Comparison of ENCODE assay signal across 26 cellular contexts in genomic region chr10:122157451-122157850, GRCh38.
"Had no signal": no experiment of that assay in that cellular context is flagged by ENCODE, and none has a peak within 500 bp of the region (broad histone marks: within the 10 kb centered on the region; RNA-seq: fewer than 3 reads in every experiment).

No MANE protein-coding gene starts in this region.

- H3K36me3 ChIP-seq: tibial nerve had no signal

- H3K4me3 Mint-ChIP-seq: activated CD4-positive, alpha-beta memory T cell treated with anti-CD3 and anti-CD28 coated beads, Interleukin-2, amount 10 ng/mL, durations not matched to agents 7 days and 5 days; activated CD4-positive, alpha-beta T cell treated with anti-CD3 and anti-CD28 coated beads, Interleukin-2, amount 10 ng/mL, durations not matched to agents 7 days and 5 days; activated T-cell treated with anti-CD3 and anti-CD28 coated beads, Interleukin-2, amount 50 U/mL, for 24 hours; natural killer cell treated with Interleukin-12 subunit alpha and Interleukin-12 subunit beta and Interleukin-15 and Interleukin-18, amount 100 ng/mL, for 72 hours; WTC11 had no signal

- H2AFZ ChIP-seq: parathyroid adenoma had no signal

- H3K9me3 Mint-ChIP-seq: activated CD4-positive, alpha-beta memory T cell treated with anti-CD3 and anti-CD28 coated beads, Interleukin-2, amount 10 ng/mL, durations not matched to agents 7 days and 5 days; activated CD4-positive, alpha-beta T cell treated with anti-CD3 and anti-CD28 coated beads, Interleukin-2, amount 10 ng/mL, durations not matched to agents 7 days and 5 days; activated naive CD4-positive, alpha-beta T cell treated with anti-CD3 and anti-CD28 coated beads, Interleukin-2, amount 50 U/mL, for 72 hours; activated T-cell treated with anti-CD3 and anti-CD28 coated beads, Interleukin-2, amount 50 U/mL, for 24 hours; natural killer cell treated with Interleukin-12 subunit alpha and Interleukin-12 subunit beta and Interleukin-15 and Interleukin-18, amount 100 ng/mL, for 72 hours; WTC11 had no signal

- FAIRE-seq: colon had no signal

- H3K36me3 Mint-ChIP-seq: activated naive CD4-positive, alpha-beta T cell treated with anti-CD3 and anti-CD28 coated beads, Interleukin-2, amount 50 U/mL, for 72 hours; natural killer cell treated with Interleukin-12 subunit alpha and Interleukin-12 subunit beta and Interleukin-15 and Interleukin-18, amount 100 ng/mL, for 72 hours; WTC11 had no signal

- H3K27ac Mint-ChIP-seq: activated CD4-positive, alpha-beta memory T cell treated with anti-CD3 and anti-CD28 coated beads, Interleukin-2, amount 10 ng/mL, durations not matched to agents 7 days and 5 days; activated CD4-positive, alpha-beta T cell treated with anti-CD3 and anti-CD28 coated beads, Interleukin-2, amount 10 ng/mL, durations not matched to agents 7 days and 5 days; activated naive CD4-positive, alpha-beta T cell treated with anti-CD3 and anti-CD28 coated beads, Interleukin-2, amount 50 U/mL, for 72 hours; activated T-cell treated with anti-CD3 and anti-CD28 coated beads, Interleukin-2, amount 50 U/mL, for 24 hours; natural killer cell treated with Interleukin-12 subunit alpha and Interleukin-12 subunit beta and Interleukin-15 and Interleukin-18, amount 100 ng/mL, for 72 hours had no signal

- H3K27me3 ChIP-seq: dorsolateral prefrontal cortex, right atrium auricular region, tibial nerve had no signal

- ATAC-seq: activated naive CD4-positive, alpha-beta T cell treated with anti-CD3 and anti-CD28 coated beads, Interleukin-2, amount 50 U/mL, for 72 hours; mucosa of descending colon; natural killer cell treated with Interleukin-12 subunit alpha and Interleukin-12 subunit beta and Interleukin-15 and Interleukin-18, amount 100 ng/mL, for 72 hours; WTC11 had no signal

- H3K4me3 ChIP-seq: dorsolateral prefrontal cortex, left ventricle myocardium inferior, lung, mucosa of descending colon, right atrium auricular region, tibial nerve had no signal

- H3K9me3 ChIP-seq: left ventricle myocardium inferior, mucosa of descending colon, right atrium auricular region, tibial nerve had no signal

- H3K27ac ChIP-seq: dorsolateral prefrontal cortex, parathyroid adenoma, tibial nerve had no signal

- H3K9ac ChIP-seq: parathyroid adenoma had no signal

- DNase-seq: activated CD4-positive, alpha-beta memory T cell treated with anti-CD3 and anti-CD28 coated beads, Interleukin-2, amount 10 ng/mL, durations not matched to agents 7 days and 5 days; activated CD4-positive, alpha-beta T cell treated with anti-CD3 and anti-CD28 coated beads for 1 hour; activated CD4-positive, alpha-beta T cell treated with anti-CD3 and anti-CD28 coated beads, Interleukin-2, amount 10 ng/mL, durations not matched to agents 7 days and 5 days; activated CD8-positive, alpha-beta memory T cell treated with anti-CD3 and anti-CD28 coated beads, Interleukin-2, amount 50 U/mL, for 48 hours; activated gamma-delta T cell; activated T-cell treated with anti-CD3 and anti-CD28 coated beads, Interleukin-2, amount 50 U/mL, for 24 hours; anterior cingulate cortex; dorsolateral prefrontal cortex; effector memory CD4-positive, alpha-beta T cell; erythroblast; foreskin melanocyte; islet precursor cell; left ventricle myocardium inferior; mucosa of descending colon; stimulated activated CD4-positive, alpha-beta T cell treated with anti-CD3 and anti-CD28 coated beads, Interleukin-15, amount 100 ng/mL, for 24 hours; stimulated activated CD4-positive, alpha-beta T cell treated with anti-CD3 and anti-CD28 coated beads, Interleukin-2, amount 100 ng/mL, for 24 hours; stimulated activated naive CD4-positive, alpha-beta T cell; T-helper 2 cell had no signal

- H3K4me1 Mint-ChIP-seq: activated CD4-positive, alpha-beta memory T cell treated with anti-CD3 and anti-CD28 coated beads, Interleukin-2, amount 10 ng/mL, durations not matched to agents 7 days and 5 days; activated CD4-positive, alpha-beta T cell treated with anti-CD3 and anti-CD28 coated beads, Interleukin-2, amount 10 ng/mL, durations not matched to agents 7 days and 5 days had no signal

- H3K79me2 ChIP-seq: parathyroid adenoma had no signal
